In genomic region chr15:62262305-62262941, GRCh38 we compare ENCODE assay signal across 26 cellular contexts.
DNase-seq lines count a peak whose midpoint lies in the region; TF ChIP-seq lines count a peak whose summit lies in the region.
"Had no signal": no experiment of that assay in that cellular context is flagged by ENCODE, and none has a peak within 500 bp of the region (broad histone marks: within the 10 kb centered on the region; RNA-seq: fewer than 3 reads in every experiment).

No MANE protein-coding gene starts in this region.

- no peak overlapping the region for H3K4me3 ChIP-seq in mesendoderm (ENCODE audit: low read length)
- H3K4me3 ChIP-seq: lung, tibial nerve had no signal

- H2BK5ac ChIP-seq in mesendoderm (ENCODE audit: low read length): no peak overlapping the region

- H2BK120ac ChIP-seq in mesendoderm (ENCODE audit: low read depth, low read length): no peak overlapping the region

- peaks cover 31% of the 10 kb centered on the region for H3K36me3 Mint-ChIP-seq in HFFc6 (ENCODE audit: low read depth)
- H3K36me3 Mint-ChIP-seq in brain: peaks cover 18% of the 10 kb centered on the region

- H3K9me3 Mint-ChIP-seq in HFFc6 (peaks cover 48% of the 10 kb centered on the region), brain (peaks cover 44 to 65% (median 49%) of the 10 kb centered on the region in 5 experiments)

- no peak overlapping the region for H3K4me2 ChIP-seq in mesendoderm (ENCODE audit: low read length)
- H3K4me2 ChIP-seq: SK-N-SH had no signal

- no peaks in the 10 kb centered on the region for H3K4me1 ChIP-seq in mesendoderm (ENCODE audit: control insufficient read depth, low read depth, low read length)
- H3K4me1 ChIP-seq: foreskin keratinocyte, tibial nerve had no signal

- H3K79me1 ChIP-seq in mesendoderm (ENCODE audit: low read length): no peaks in the 10 kb centered on the region

- H3K23ac ChIP-seq in mesendoderm (ENCODE audit: low read length): no peak overlapping the region

- H4K8ac ChIP-seq in mesendoderm (ENCODE audit: low read depth, low read length): no peak overlapping the region

- no CpG with 5 or more reads among the region's 7 CpGs for WGBS in mesendoderm (ENCODE audit: extremely low coverage, insufficient coverage, low lambda C conversion rate)

- H3K4me3 Mint-ChIP-seq in HFFc6: no peak overlapping the region
- H3K4me3 Mint-ChIP-seq in brain: no peak overlapping the region
- H3K4me3 Mint-ChIP-seq: activated CD4-positive, alpha-beta memory T cell treated with anti-CD3 and anti-CD28 coated beads for 36 hours; CD8-positive, alpha-beta memory T cell; central memory CD8-positive, alpha-beta T cell had no signal

- no peaks in the 10 kb centered on the region for H3K79me2 ChIP-seq in mesendoderm (ENCODE audit: control insufficient read depth, insufficient read depth, low read length)

- H2AK5ac ChIP-seq in mesendoderm (ENCODE audit: low read length): no peak overlapping the region

- no peak overlapping the region for H2BK15ac ChIP-seq in mesendoderm (replicated peaks; ENCODE audit: low read depth)

- DNase-seq in DMS53 (lab: John Stamatoyannopoulos, UW): peak; percentile 21
- no peak for DNase-seq in DMS53 treated with DMSO at 0.1 percent for 48 hours (lab: John Stamatoyannopoulos, UW; ENCODE audit: unreplicated experiment)
- DNase-seq in HFFc6: no peak
- DNase-seq in mesendoderm: peak; percentile 29
- DNase-seq in T-helper 9 cell: no peak
- no peak for DNase-seq in activated T-cell treated with anti-CD3 and anti-CD28 coated beads, Interleukin-2, amount 50 U/mL, for 48 hours
- no peak for DNase-seq in HT-29 (ENCODE audit: low spot score)
- DNase-seq: activated CD4-positive, alpha-beta memory T cell treated with anti-CD3 and anti-CD28 coated beads for 36 hours; activated naive CD4-positive, alpha-beta T cell treated with Interleukin-2 at 50 U/mL for 16 hours; activated T-cell treated with anti-CD3 and anti-CD28 coated beads for 4 hours; AML-193; anterior cingulate cortex; CD8-positive, alpha-beta memory T cell; DMS79; foreskin keratinocyte; NCI-H774; nucleus accumbens; SK-N-SH; stimulated activated CD4-positive, alpha-beta T cell treated with anti-CD3 and anti-CD28 coated beads, Interleukin-4, amount 100 ng/mL, for 1 hour; stimulated activated naive CD4-positive, alpha-beta T cell treated with Interleukin-2 at 50 U/mL for 16 hours had no signal

- no peak overlapping the region for H3K9ac ChIP-seq in mesendoderm (ENCODE audit: low read length)
- H3K9ac ChIP-seq: SK-N-SH had no signal

- TF ChIP-seq CTCF in HFFc6 (IDR thresholded peaks at IDR 0.05): no peak
- TF ChIP-seq CTCF in brain (conservative IDR thresholded peaks at IDR 0.05): no peak

- H3K27ac Mint-ChIP-seq in HFFc6 (peak overlapping the region; percentile 46), brain (peak overlapping the region in 3 of 5 experiments; percentile 45 to 76 (median 60))
- H3K27ac Mint-ChIP-seq: activated CD4-positive, alpha-beta memory T cell treated with anti-CD3 and anti-CD28 coated beads for 36 hours; CD8-positive, alpha-beta memory T cell had no signal

- H3K4me1 Mint-ChIP-seq in HFFc6 (ENCODE audit: low read depth) (no peaks in the 10 kb centered on the region), brain (no peaks in the 10 kb centered on the region)
- H3K4me1 Mint-ChIP-seq: CD8-positive, alpha-beta memory T cell; central memory CD8-positive, alpha-beta T cell had no signal

- H3K27me3 Mint-ChIP-seq in HFFc6 (ENCODE audit: insufficient read depth) (peaks cover 10% of the 10 kb centered on the region), brain (peaks cover 4% of the 10 kb centered on the region)

- no peak overlapping the region for H3K27ac ChIP-seq in mesendoderm (ENCODE audit: low read depth, low read length)
- H3K27ac ChIP-seq: 22Rv1, epithelial cell of prostate, foreskin keratinocyte, tibial nerve had no signal

- no peak overlapping the region for H3K4ac ChIP-seq in mesendoderm (ENCODE audit: low read depth, low read length)

- H3K36me3 ChIP-seq in mesendoderm (ENCODE audit: control insufficient read depth, insufficient read depth, low read length): no peaks in the 10 kb centered on the region
- H3K36me3 ChIP-seq: tibial nerve had no signal

- H3K18ac ChIP-seq in mesendoderm (ENCODE audit: low read length): no peak overlapping the region

- no peaks in the 10 kb centered on the region for H3K27me3 ChIP-seq in mesendoderm (ENCODE audit: insufficient read depth, low read length, poor library complexity)
- H3K27me3 ChIP-seq: foreskin keratinocyte, tibial nerve had no signal

- H4K5ac ChIP-seq in mesendoderm (ENCODE audit: low read length): no peak overlapping the region

- no peak overlapping the region for H3K56ac ChIP-seq in mesendoderm (ENCODE audit: low read length)

Comparison
In these comparisons a context has a peak if more than half of its experiments do, and no peak if none do; other contexts are left out.
1. DNase-seq: peak in DMS53 (single experiment) and mesendoderm (single experiment); none in DMS53 treated with DMSO at 0.1 percent for 48 hours (single experiment), HFFc6 (single experiment), T-helper 9 cell (single experiment), activated T-cell treated with anti-CD3 and anti-CD28 coated beads, Interleukin-2, amount 50 U/mL, for 48 hours (0 of 2) and HT-29 (single experiment).